ENCODE assay signal across 1 cellular context in the genomic region with DNA sequence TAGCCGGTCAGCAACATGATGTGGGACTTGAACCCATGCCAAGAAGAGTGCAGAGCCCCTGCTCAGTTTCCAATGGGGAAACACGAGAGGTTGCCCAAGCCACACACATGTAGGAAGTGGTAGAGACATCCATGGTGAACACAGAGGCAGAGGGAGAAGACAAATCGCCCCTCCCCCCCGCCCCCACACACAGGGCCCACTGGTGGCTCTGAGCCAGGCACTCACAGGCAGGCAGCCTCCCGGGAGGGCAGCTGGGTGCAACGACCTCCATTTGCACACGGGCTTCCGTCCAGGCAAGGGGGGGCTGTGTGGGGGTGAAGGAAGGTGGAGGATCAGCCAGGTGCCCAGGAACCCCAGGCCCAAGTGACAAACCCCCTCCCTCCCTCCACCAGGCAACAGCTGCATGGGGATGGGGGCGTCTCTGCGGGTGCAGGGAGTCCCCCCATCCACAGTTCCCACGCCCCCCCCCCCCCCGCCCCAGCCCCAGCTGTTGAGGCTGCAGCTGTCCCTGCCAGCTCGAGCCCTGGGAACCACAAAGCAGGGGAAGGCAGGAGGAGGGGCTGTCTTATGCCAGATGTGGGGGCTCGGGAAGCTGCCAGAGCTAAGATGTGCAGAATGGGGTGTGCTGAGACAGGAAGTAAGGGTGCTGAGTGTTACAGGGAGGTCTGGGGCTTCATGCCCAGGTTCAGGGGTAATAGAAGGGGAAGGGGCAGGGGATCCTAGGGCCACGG.
TF ChIP-seq lines count a peak whose summit lies in the region.

No MANE protein-coding gene starts in this region.

TF ChIP-seq in IMR-90, 13 proteins besides CTCF, POLR2A, EP300 and RAD21:
- TF ChIP-seq MAFK (IDR thresholded peaks at IDR 0.05; ENCODE audit: low read depth, low read length) (no peak), MXI1 (IDR thresholded peaks at IDR 0.05; ENCODE audit: borderline replicate concordance, low read depth, low read length) (no peak), CHD1 (IDR thresholded peaks at IDR 0.05; ENCODE audit: low read depth, low read length) (no peak), FOS (IDR thresholded peaks at IDR 0.05; ENCODE audit: low read depth, low read length) (no peak), SMC3 (IDR thresholded peaks at IDR 0.05; ENCODE audit: low read depth, low read length) (no peak), RCOR1 (IDR thresholded peaks at IDR 0.05; ENCODE audit: insufficient replicate concordance, low read length) (no peak), NFE2L2 (IDR thresholded peaks at IDR 0.05; ENCODE audit: low read depth, low read length) (no peak), RFX5 (IDR thresholded peaks at IDR 0.05; ENCODE audit: low read depth, low read length) (no peak), BHLHE40 (IDR thresholded peaks at IDR 0.05; ENCODE audit: low read depth, low read length) (no peak), CEBPB (IDR thresholded peaks at IDR 0.05; ENCODE audit: low read depth, low read length) (no peak), MAZ (IDR thresholded peaks at IDR 0.05; ENCODE audit: borderline replicate concordance, low read depth, low read length) (no peak)
- TF ChIP-seq, protein P1, sequence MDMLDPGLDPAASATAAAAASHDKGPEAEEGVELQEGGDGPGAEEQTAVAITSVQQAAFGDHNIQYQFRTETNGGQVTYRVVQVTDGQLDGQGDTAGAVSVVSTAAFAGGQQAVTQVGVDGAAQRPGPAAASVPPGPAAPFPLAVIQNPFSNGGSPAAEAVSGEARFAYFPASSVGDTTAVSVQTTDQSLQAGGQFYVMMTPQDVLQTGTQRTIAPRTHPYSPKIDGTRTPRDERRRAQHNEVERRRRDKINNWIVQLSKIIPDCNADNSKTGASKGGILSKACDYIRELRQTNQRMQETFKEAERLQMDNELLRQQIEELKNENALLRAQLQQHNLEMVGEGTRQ (IDR thresholded peaks at IDR 0.05; ENCODE audit: low read depth, low read length) = no peak
- TF ChIP-seq, protein P2, sequence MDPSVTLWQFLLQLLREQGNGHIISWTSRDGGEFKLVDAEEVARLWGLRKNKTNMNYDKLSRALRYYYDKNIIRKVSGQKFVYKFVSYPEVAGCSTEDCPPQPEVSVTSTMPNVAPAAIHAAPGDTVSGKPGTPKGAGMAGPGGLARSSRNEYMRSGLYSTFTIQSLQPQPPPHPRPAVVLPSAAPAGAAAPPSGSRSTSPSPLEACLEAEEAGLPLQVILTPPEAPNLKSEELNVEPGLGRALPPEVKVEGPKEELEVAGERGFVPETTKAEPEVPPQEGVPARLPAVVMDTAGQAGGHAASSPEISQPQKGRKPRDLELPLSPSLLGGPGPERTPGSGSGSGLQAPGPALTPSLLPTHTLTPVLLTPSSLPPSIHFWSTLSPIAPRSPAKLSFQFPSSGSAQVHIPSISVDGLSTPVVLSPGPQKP (IDR thresholded peaks at IDR 0.05; ENCODE audit: borderline replicate concordance, low read depth, low read length) = no peak
TF ChIP-seq in IMR-90: peak in this region for 0.
